Comparison of ENCODE assay signal across 21 cellular contexts in the genomic region with DNA sequence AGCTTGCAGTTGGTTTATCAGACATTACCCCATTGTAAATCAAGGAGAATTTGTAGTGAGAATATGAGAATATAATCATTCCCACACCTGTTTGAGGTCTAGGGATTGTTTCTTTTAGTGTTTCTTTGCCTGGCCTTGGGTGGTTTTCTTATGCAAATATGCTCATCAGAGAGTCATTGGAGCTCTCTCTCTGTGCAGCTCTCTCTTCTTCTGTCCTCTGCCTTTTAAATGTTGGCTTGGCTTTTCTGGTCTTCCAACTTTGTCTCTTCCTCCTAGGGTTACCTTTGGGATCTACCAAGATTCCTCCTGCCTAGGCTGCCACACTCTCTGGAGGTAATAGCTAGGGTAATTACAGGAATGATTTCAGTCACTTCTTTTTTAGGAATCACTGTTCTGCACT.
"Had no signal": no experiment of that assay in that cellular context is flagged by ENCODE, and none has a peak within 500 bp of the region (broad histone marks: within the 10 kb centered on the region; RNA-seq: fewer than 3 reads in every experiment).

No MANE protein-coding gene starts in this region.

- H3K4me3 ChIP-seq: dorsolateral prefrontal cortex, lower lobe of right lung, prostate gland, sigmoid colon, stomach, testis, tibial artery had no signal

- H3K36me3 Mint-ChIP-seq: immature natural killer cell; memory B cell; natural killer cell; stimulated activated effector memory CD8-positive, alpha-beta T cell treated with anti-CD3 and anti-CD28 coated beads, Interleukin-12 subunit alpha, Interleukin-12 subunit beta, amount 100 ng/mL, for 72 hours; type B pancreatic cell had no signal

- H3K36me3 ChIP-seq: lower lobe of right lung, prostate gland, sigmoid colon, stomach, tibial artery had no signal

- H3K27ac Mint-ChIP-seq: immature natural killer cell; memory B cell; natural killer cell; stimulated activated effector memory CD8-positive, alpha-beta T cell treated with anti-CD3 and anti-CD28 coated beads, Interleukin-12 subunit alpha, Interleukin-12 subunit beta, amount 100 ng/mL, for 72 hours; type B pancreatic cell had no signal

- H3K4me1 Mint-ChIP-seq: immature natural killer cell; memory B cell; natural killer cell; stimulated activated effector memory CD8-positive, alpha-beta T cell treated with anti-CD3 and anti-CD28 coated beads, Interleukin-12 subunit alpha, Interleukin-12 subunit beta, amount 100 ng/mL, for 72 hours had no signal

- H3K9me3 ChIP-seq: lower lobe of right lung, prostate gland, sigmoid colon, stomach, testis, tibial artery had no signal

- H3K27me3 Mint-ChIP-seq: type B pancreatic cell had no signal

- H3K4me1 ChIP-seq: lower lobe of right lung, prostate gland, sigmoid colon, stomach, testis, tibial artery had no signal

- H3K4me3 Mint-ChIP-seq: immature natural killer cell; memory B cell; natural killer cell; stimulated activated effector memory CD8-positive, alpha-beta T cell treated with anti-CD3 and anti-CD28 coated beads, Interleukin-12 subunit alpha, Interleukin-12 subunit beta, amount 100 ng/mL, for 72 hours; type B pancreatic cell had no signal

- H3K9me3 Mint-ChIP-seq: immature natural killer cell, memory B cell, natural killer cell had no signal

- ATAC-seq: left ventricle myocardium superior; lower lobe of right lung; natural killer cell; right cardiac atrium; stimulated activated effector memory CD8-positive, alpha-beta T cell treated with anti-CD3 and anti-CD28 coated beads, Interleukin-12 subunit alpha, Interleukin-12 subunit beta, amount 100 ng/mL, for 72 hours had no signal

- DNase-seq: dorsolateral prefrontal cortex; effector CD4-positive, alpha-beta T cell; hypothalamus; immature natural killer cell; islet precursor cell; kidney glomerular epithelial cell; left ventricle myocardium superior; lower lobe of right lung; natural killer cell; right cardiac atrium; sigmoid colon; stimulated activated CD4-positive, alpha-beta T cell treated with anti-CD3 and anti-CD28 coated beads, Interleukin-2, amount 100 ng/mL, for 24 hours; stimulated activated CD4-positive, alpha-beta T cell treated with anti-CD3 and anti-CD28 coated beads, Interleukin-4, amount 100 ng/mL, for 24 hours; stimulated activated naive CD4-positive, alpha-beta T cell treated with Interleukin-2 at 50 U/mL for 16 hours; stomach; testis; tibial artery had no signal

- H3K27ac ChIP-seq: dorsolateral prefrontal cortex, lower lobe of right lung, prostate gland, sigmoid colon, stomach, testis, tibial artery had no signal

- H3K27me3 ChIP-seq: dorsolateral prefrontal cortex, sigmoid colon, stomach, testis, tibial artery had no signal
